Comparison of ENCODE assay signal across 40 cellular contexts in genomic region chr20:2430538-2430937, GRCh38. TPM values are rescaled to one million over a fixed set of nuclear protein-coding genes. Genes with fewer than 3 reads are reported as not detected.
"Had no signal": no experiment of that assay in that cellular context is flagged by ENCODE, and none has a peak within 500 bp of the region (broad histone marks: within the 10 kb centered on the region; RNA-seq: fewer than 3 reads in every experiment).

No MANE protein-coding gene starts in this region.

- DNase-seq: activated effector memory CD4-positive, alpha-beta T cell treated with anti-CD3 and anti-CD28 coated beads, Interleukin-2, amount 50 U/mL, for 16 hours; activated effector memory CD4-positive, alpha-beta T cell treated with Interleukin-2 at 50 U/mL for 16 hours; activated gamma-delta T cell; activated gamma-delta T cell treated with Interleukin-2 at 50 U/mL for 16 hours; activated naive CD4-positive, alpha-beta T cell; activated naive CD4-positive, alpha-beta T cell treated with anti-CD3 and anti-CD28 coated beads for 36 hours; activated naive CD4-positive, alpha-beta T cell treated with anti-CD3 and anti-CD28 coated beads, Interleukin-2, amount 10 ng/mL, durations not matched to agents 7 days and 5 days; activated naive CD4-positive, alpha-beta T cell treated with anti-CD3 and anti-CD28 coated beads, Interleukin-2, amount 50 U/mL, for 16 hours; activated naive CD4-positive, alpha-beta T cell treated with Interleukin-2 at 50 U/mL for 16 hours; activated naive CD8-positive, alpha-beta T cell treated with anti-CD3 and anti-CD28 coated beads for 36 hours; activated naive CD8-positive, alpha-beta T cell treated with anti-CD3 and anti-CD28 coated beads, Interleukin-2, amount 10 ng/mL, durations not matched to agents 7 days and 5 days; activated naive CD8-positive, alpha-beta T cell treated with anti-CD3 and anti-CD28 coated beads, Interleukin-2, amount 50 U/mL, for 24 hours; activated T-cell treated with anti-CD3 and anti-CD28 coated beads, Interleukin-2, amount 50 U/mL, for 1 hour; activated T-cell treated with anti-CD3 and anti-CD28 coated beads, Interleukin-2, amount 50 U/mL, for 24 hours; activated T-cell treated with anti-CD3 and anti-CD28 coated beads, Interleukin-2, amount 50 U/mL, for 4 hours; activated T-cell treated with anti-CD3 and anti-CD28 coated beads, Interleukin-2, amount 50 U/mL, for 48 hours; activated T-cell treated with anti-CD3 and anti-CD28 coated beads, Interleukin-2, amount 50 U/mL, for 72 hours; adrenal gland; amniotic stem cell; amygdala; anterior cingulate cortex; aorta; body of pancreas; brain microvascular endothelial cell; caudate nucleus; central memory CD4-positive, alpha-beta T cell; cerebellar nuclear complex had no signal

- H3K36me3 ChIP-seq: adrenal gland, ascending aorta, brain microvascular endothelial cell, breast epithelium, cardiac muscle cell had no signal

- H3K4me3 ChIP-seq: adrenal gland, ascending aorta, body of pancreas, breast epithelium, cardiac muscle cell had no signal

- H3K27me3 ChIP-seq: adrenal gland, ascending aorta, body of pancreas, brain microvascular endothelial cell, breast epithelium had no signal

- H3K9me3 ChIP-seq: adrenal gland, ascending aorta, body of pancreas, breast epithelium had no signal

- H3K27ac ChIP-seq: adrenal gland, ascending aorta, body of pancreas, brain microvascular endothelial cell, breast epithelium, cardiac muscle cell had no signal

- FAIRE-seq: astrocyte, bronchial epithelial cell had no signal

- H3K4me1 ChIP-seq: adrenal gland, ascending aorta, body of pancreas, breast epithelium had no signal

RNA-seq across cellular contexts. Expression of gene TGM6, which starts 49.8 kb away (rescaled TPM):
- total RNA-seq: activated naive CD4-positive, alpha-beta T cell treated with anti-CD3 and anti-CD28 coated beads for 36 hours; activated naive CD4-positive, alpha-beta T cell treated with anti-CD3 and anti-CD28 coated beads, Interleukin-2, amount 50 U/mL, for 72 hours; activated naive CD8-positive, alpha-beta T cell treated with anti-CD3 and anti-CD28 coated beads for 36 hours; activated naive CD8-positive, alpha-beta T cell treated with anti-CD3 and anti-CD28 coated beads, Interleukin-2, amount 10 ng/mL, durations not matched to agents 7 days and 5 days; activated T-cell treated with anti-CD3 and anti-CD28 coated beads, Interleukin-2, amount 50 U/mL, for 4 hours; activated T-cell treated with anti-CD3 and anti-CD28 coated beads, Interleukin-2, amount 50 U/mL, for 72 hours; activated T-helper 1 cell treated with anti-CD3 and anti-CD28 coated beads, Interleukin-12 subunit alpha, Interleukin-12 subunit beta, Interleukin-2, Interleukin-4 antibody, amounts not matched to agents 30 ng/mL and 10 ng/mL and 1 ng/mL, durations not matched to agents 14 hours and 24 hours and 36 hours; activated T-helper 17 cell treated with anti-CD3 and anti-CD28 coated beads, Interleukin-2, amount 50 U/mL, for 72 hours; activated T-helper 2 cell treated with anti-CD3 and anti-CD28 coated beads, Interferon-gamma antibody, Interleukin-2, Interleukin-4, amounts not matched to agents 10 μg/mL and 5 μg/mL and 100 μg/mL, durations not matched to agents 14 hours and 24 hours and 36 hours; adrenal gland; aorta; ascending aorta; astrocyte; body of pancreas; breast epithelium; bronchial epithelial cell; cardiac muscle cell; cardiac septum; cerebellum; chondrocyte had no signal
- polyA plus RNA-seq: adipose tissue, adrenal gland, aorta, cardiac muscle cell had no signal
